In the genomic region with DNA sequence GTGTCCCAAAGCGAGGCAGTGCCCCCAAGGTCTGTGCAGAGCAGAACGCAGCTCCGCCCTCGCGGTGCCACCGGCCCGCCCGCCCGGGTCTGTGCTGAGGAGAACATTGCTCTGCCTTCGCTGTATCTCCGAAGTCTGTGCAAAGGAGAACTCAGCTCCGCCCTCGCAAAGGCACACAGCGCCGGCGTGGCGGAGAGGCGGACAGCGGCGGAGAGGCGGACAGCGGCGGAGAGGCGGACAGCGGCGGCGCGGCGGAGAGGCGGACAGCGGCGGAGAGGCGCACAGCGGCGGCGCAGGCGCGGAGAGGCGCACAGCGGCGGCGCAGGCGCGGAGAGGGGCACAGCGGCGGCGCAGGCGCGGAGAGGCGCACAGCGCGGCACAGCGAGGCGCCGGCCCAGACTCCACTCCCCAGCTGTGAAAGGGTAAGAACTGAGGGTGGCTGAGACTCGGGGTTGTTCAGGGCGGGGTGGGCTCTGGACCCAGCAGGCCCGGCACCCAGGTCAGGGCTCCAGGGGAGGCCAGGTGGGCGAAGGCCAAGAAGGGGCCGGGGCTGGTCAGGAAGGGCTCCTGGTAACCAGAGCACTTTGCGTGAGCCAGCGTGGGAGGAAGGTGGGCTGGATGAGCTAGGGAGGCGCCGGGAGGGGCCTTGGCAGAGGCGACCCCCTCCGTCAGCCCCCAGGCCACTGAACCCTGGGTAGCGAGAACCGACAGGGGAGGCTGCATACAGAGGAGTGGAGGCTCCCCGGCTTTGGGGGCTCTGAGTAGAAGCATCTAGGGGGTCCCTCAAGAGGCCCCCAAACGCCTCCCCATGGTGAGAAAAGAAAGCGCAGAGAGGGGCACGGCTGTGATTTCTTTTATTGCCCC, we compare ENCODE assay signal across 8 cellular contexts. TPM values are rescaled to one million over a fixed set of nuclear protein-coding genes. Genes with fewer than 3 reads are reported as not detected.
DNase-seq lines count a peak whose midpoint lies in the region; ATAC-seq, FAIRE-seq and TF ChIP-seq lines count a peak whose summit lies in the region.
"Not testable (repeated sequence)": the region's sequence is repeated elsewhere in the genome, so short reads cannot be mapped to it uniquely, and the experiment has no call there.

No MANE protein-coding gene starts in this region.

- not testable (repeated sequence) for TF ChIP-seq EP300 in sigmoid colon (IDR thresholded peaks at IDR 0.05)

- DNase-seq in GM13977 (ENCODE audit: low spot score): not testable (repeated sequence)
- DNase-seq in NCI-H345 (lab: John Stamatoyannopoulos, UW) (peak; percentile 49), bronchial epithelial cell (ENCODE audit: low read depth) (peak; percentile 18), iPS-NIHi7 (ENCODE audit: extremely low spot score) (peak; percentile 2), sigmoid colon (peak; percentile 79)

- peak; percentile 39 for TF ChIP-seq CTCF in GM13977 (IDR thresholded peaks at IDR 0.05; ENCODE audit: extremely low read depth, insufficient read depth, missing control alignments)
- peak; percentile 3 for TF ChIP-seq CTCF in bronchial epithelial cell (IDR thresholded peaks at IDR 0.05; ENCODE audit: insufficient read depth, low read length, severe bottlenecking)
- not testable (repeated sequence) for TF ChIP-seq CTCF in sigmoid colon (IDR thresholded peaks at IDR 0.05)

- H3K27ac ChIP-seq in sigmoid colon (peak overlapping the region; percentile 83 to 85 (median 84)), urinary bladder (ENCODE audit: low read depth) (peak overlapping the region; percentile 50)

- not testable (repeated sequence) for H3K36me3 ChIP-seq in bronchial epithelial cell (ENCODE audit: control insufficient read depth, insufficient read depth, low read length); sigmoid colon; urinary bladder (ENCODE audit: insufficient read depth)

- intact Hi-C loops in sigmoid colon (cut with DNase I): not testable (repeated sequence)

- H3K27me3 ChIP-seq in bronchial epithelial cell (ENCODE audit: control insufficient read depth, insufficient read depth, low read length); sigmoid colon: not testable (repeated sequence)

- H3K4me3 ChIP-seq in bronchial epithelial cell (ENCODE audit: low read depth, low read length) (peak overlapping the region; percentile 71), sigmoid colon (peak overlapping the region; percentile 70 to 81 (median 79)), urinary bladder (ENCODE audit: low read depth, low read length) (peak overlapping the region; percentile 66)

- not testable (repeated sequence) for H3K4me1 ChIP-seq in sigmoid colon; urinary bladder (ENCODE audit: insufficient read depth)

- TF ChIP-seq POLR2A in sigmoid colon (IDR thresholded peaks at IDR 0.05): peak in 1 of 2 donors; percentile 11

- in situ Hi-C loops in GM13977 (cut with MboI; ENCODE audit: low pct_unique_long_range_greater_than_20kb, low sequenced_read_pairs, unreplicated experiment): not testable (repeated sequence)

- WGBS in sigmoid colon, 2 donors: 1% methylated on average over 72 of the region's 72 CpGs
- 2% methylated on average over 70 of the region's 72 CpGs for WGBS in urinary bladder

- not testable (repeated sequence) for H3K9me3 ChIP-seq in sigmoid colon

- ATAC-seq in HG03045 (IDR thresholded peaks at IDR 0.05; ENCODE audit: unreplicated experiment): peak; percentile 86
- peak; percentile 97 to 99 for ATAC-seq in activated CD4-positive, CD25-positive, alpha-beta regulatory T cell treated with anti-CD3 and anti-CD28 coated beads, Interleukin-2, amount 50 U/mL, for 24 hours

- not testable (repeated sequence) for FAIRE-seq in bronchial epithelial cell (lab: Jason Lieb, UNC)

RNA-seq across cellular contexts. Expression of gene VPREB1, which starts 53.4 kb away (rescaled TPM):
- total RNA-seq in bronchial epithelial cell (not detected in 2 replicates), sigmoid colon (not detected), urinary bladder (not detected)
- polyA plus RNA-seq in sigmoid colon (1 to 10 TPM in 1 of 3 donors, not detected in 2; 1.9 TPM), urinary bladder (not detected)
